Comparison of ENCODE assay signal across 8 cellular contexts in genomic region chr15:64635486-64635815, GRCh38.
DNase-seq lines count a peak whose midpoint lies in the region; ATAC-seq, FAIRE-seq and TF ChIP-seq lines count a peak whose summit lies in the region.

No MANE protein-coding gene starts in this region.

- no peak overlapping the region for H3K23ac ChIP-seq in H9 (ENCODE audit: insufficient read length, low read depth, low read length)

- peak overlapping the region; percentile 49 for H2BK20ac ChIP-seq in H9 (ENCODE audit: low read depth, low read length, poor library complexity, severe bottlenecking)

- TF ChIP-seq EP300 in stomach (IDR thresholded peaks at IDR 0.05) = no peak

- H3K36me3 ChIP-seq in stomach (peaks cover 0 to 14% (median 2%) of the 10 kb centered on the region in 4 donors), HAP-1 (replicated peaks) (no peaks in the 10 kb centered on the region; the same call in 1 of the 2 replicates)

- intact Hi-C loops in stomach (cut with DNase I; ENCODE audit: low total_unique reads) = no loop called here

- H3K27ac ChIP-seq in 22Rv1 (peak overlapping the region; percentile 63), H9 (ENCODE audit: insufficient read length, low read depth, low read length) (peak overlapping the region; percentile 22), stomach (peak overlapping the region; percentile 74 to 83 (median 80))

- H3K23me2 ChIP-seq in H9 (ENCODE audit: insufficient read length, low read depth, low read length, poor library complexity, severe bottlenecking) = no peaks in the 10 kb centered on the region

- H3K27ac Mint-ChIP-seq in H9 = peak overlapping the region; percentile 84 to 98 (median 96)

- H4K8ac ChIP-seq in H9 (replicated peaks; ENCODE audit: insufficient read length, low read depth, low read length) = no peak overlapping the region

- H4K5ac ChIP-seq in H9 (ENCODE audit: insufficient read length, low read depth, low read length) = no peak overlapping the region

- H3K4me1 ChIP-seq in H9 (ENCODE audit: insufficient read depth, low read length) (peaks cover 11% of the 10 kb centered on the region), stomach (peaks cover 49 to 83% (median 63%) of the 10 kb centered on the region in 4 donors), HAP-1 (peaks cover 21% of the 10 kb centered on the region)

- no peaks in the 10 kb centered on the region for H3K27me3 ChIP-seq in H9 (ENCODE audit: insufficient read depth, low read length)
- no peaks in the 10 kb centered on the region for H3K27me3 ChIP-seq in stomach
- no peaks in the 10 kb centered on the region for H3K27me3 ChIP-seq in HAP-1 (ENCODE audit: low read depth)

- H3K79me2 ChIP-seq in H9 (ENCODE audit: insufficient read depth, low read length) = peaks cover 2% of the 10 kb centered on the region; the same call in 1 of the 2 replicates

- peak overlapping the region; percentile 12 for H4K91ac ChIP-seq in H9 (ENCODE audit: insufficient read length, low read depth, low read length)

- peak overlapping the region; percentile 62 for H2BK120ac ChIP-seq in H9 (ENCODE audit: low read depth, low read length, poor library complexity, severe bottlenecking)

- H3K79me1 ChIP-seq in H9 (ENCODE audit: insufficient read depth, low read depth, low read length, poor library complexity, severe bottlenecking) = peaks cover 5% of the 10 kb centered on the region

- H3K4me1 Mint-ChIP-seq in H9 = peaks cover 47 to 60% of the 10 kb centered on the region in 2 experiments

- H3K36me3 Mint-ChIP-seq in H9 (ENCODE audit: insufficient read depth in 1 of 3, low read depth in 3 of 3) = peaks cover 12 to 18% (median 15%) of the 10 kb centered on the region in 3 experiments

- H2AK5ac ChIP-seq in H9 (ENCODE audit: insufficient read length, low read length) = no peak overlapping the region

- no peak overlapping the region for H3K4me2 ChIP-seq in H9 (ENCODE audit: insufficient read depth, insufficient read length, low read length)

- DNase-seq in H9 (no peak), amniotic epithelial cell (ENCODE audit: low read depth) (peak; percentile 97), stomach (peak; percentile 44), amniotic stem cell (lab: John Stamatoyannopoulos, UW) (no peak), HAP-1 (ENCODE audit: low spot score in 2 of 2) (no peak)

- peaks cover 5 to 6% of the 10 kb centered on the region in 2 experiments; a peak in 4 of 5 replicates for H3K9me3 Mint-ChIP-seq in H9

- H3K4me3 ChIP-seq in stomach (no peak overlapping the region), HAP-1 (no peak overlapping the region)

- H3T11ph ChIP-seq in H9 (ENCODE audit: low read length) = peak overlapping the region; percentile 2

- peak overlapping the region; percentile 28 for H3K9ac ChIP-seq in H9 (ENCODE audit: extremely low read depth, insufficient read length, low read length)

- no peak for TF ChIP-seq POLR2A in stomach (IDR thresholded peaks at IDR 0.05)

- peak overlapping the region; percentile 97; the same call in 1 of the 2 replicates for H3K4ac ChIP-seq in H9 (ENCODE audit: low read depth, low read length)

- peak; percentile 69 for FAIRE-seq in islet of Langerhans (lab: Jason Lieb, UNC)

- peak overlapping the region; percentile 26; the same call in 1 of the 2 replicates for H3K14ac ChIP-seq in H9 (ENCODE audit: insufficient read depth, low read length)

- H3K4me3 Mint-ChIP-seq in H9 = peak overlapping the region in 1 of 2 experiments; percentile 33; a peak in 1 of 5 replicates

- H3K9me3 ChIP-seq in H9 (ENCODE audit: control insufficient read depth, low read depth, low read length) (no peaks in the 10 kb centered on the region), stomach (no peaks in the 10 kb centered on the region), HAP-1 (peaks cover 3% of the 10 kb centered on the region)

- H3K18ac ChIP-seq in H9 (ENCODE audit: insufficient read length, low read depth, low read length) = peak overlapping the region; percentile 69

- no peak for ATAC-seq in GM21723 (IDR thresholded peaks at IDR 0.05; ENCODE audit: unreplicated experiment)

- H4K20me1 ChIP-seq in H9 (ENCODE audit: control insufficient read depth, insufficient read depth, insufficient read length) = no peaks in the 10 kb centered on the region

- no peak overlapping the region for H2AFZ ChIP-seq in H9 (ENCODE audit: low read length)

- no peak overlapping the region for H2BK15ac ChIP-seq in H9 (ENCODE audit: low read depth, low read length)

- H2BK5ac ChIP-seq in H9 (ENCODE audit: insufficient read length, low read length) = no peak overlapping the region

- no peak overlapping the region for H3K56ac ChIP-seq in H9 (ENCODE audit: insufficient read length, low read depth, low read length)

- in situ Hi-C loops in HAP-1 (cut with MboI; ENCODE audit: low sequenced_read_pairs) = no loop called here

- TF ChIP-seq CTCF in 22Rv1 (IDR thresholded peaks at IDR 0.05) (no peak), H9 (conservative IDR thresholded peaks at IDR 0.05) (no peak), stomach (IDR thresholded peaks at IDR 0.05) (no peak)

- no peaks in the 10 kb centered on the region for H3K27me3 Mint-ChIP-seq in H9 (ENCODE audit: low read depth)

- H2BK12ac ChIP-seq in H9 (ENCODE audit: insufficient read length, low read depth, low read length) = peak overlapping the region; percentile 89

Comparison
In these comparisons a context has a peak if more than half of its experiments do, and no peak if none do; other contexts are left out.
1. H3K27ac ChIP-seq: peak in every context shown above with its lines; median percentile 80 in stomach; 63 in 22Rv1; 22 in H9.
2. DNase-seq: peak in amniotic epithelial cell (single experiment) and stomach (single experiment); none in H9 (single experiment), amniotic stem cell (single experiment) and HAP-1 (0 of 2).